Comparison of ENCODE assay signal across 1 cellular context in genomic region chr9:109012009-109012875, GRCh38.
TF ChIP-seq lines count a peak whose summit lies in the region.

No MANE protein-coding gene starts in this region.

TF ChIP-seq in HepG2, 621 proteins besides CTCF, POLR2A, EP300 and RAD21 (continued from another document):
- TF ChIP-seq STAT6 (CRISPR knock-in tag; IDR thresholded peaks at IDR 0.05; ENCODE audit: borderline replicate concordance) (no peak), ZNF800 (CRISPR knock-in tag; IDR thresholded peaks at IDR 0.05) (no peak), ZNF569 (CRISPR knock-in tag; IDR thresholded peaks at IDR 0.05; ENCODE audit: borderline replicate concordance) (0 out of 2 replicates have a peak, but pooled peaks have one; percentile 1), DBP (CRISPR knock-in tag; IDR thresholded peaks at IDR 0.05; ENCODE audit: not compliant biosample characterization) (no peak), ZIK1 (CRISPR knock-in tag; IDR thresholded peaks at IDR 0.05; ENCODE audit: borderline replicate concordance, low read depth) (no peak)
